1 cellular context compared by ENCODE assay signal in the genomic region with DNA sequence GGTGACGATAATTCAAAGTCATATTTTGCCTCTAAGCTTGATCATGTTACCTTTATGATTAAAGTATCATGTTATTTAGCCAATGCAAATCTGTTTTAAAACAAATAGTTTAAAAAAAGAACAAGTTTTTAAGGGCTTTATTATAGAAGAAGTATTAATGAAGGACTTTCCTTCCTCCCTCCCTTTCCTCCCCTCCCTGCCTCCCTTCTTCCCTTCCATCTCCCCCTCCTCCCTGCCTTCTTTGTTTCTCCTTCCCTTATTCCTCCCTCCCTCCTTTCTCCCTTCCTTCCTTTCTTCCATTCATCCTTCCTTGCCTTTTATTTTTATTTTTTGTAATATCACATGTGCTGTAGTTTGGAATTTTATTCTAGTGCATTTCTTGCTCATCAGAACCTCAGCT.
TF ChIP-seq lines count a peak whose summit lies in the region.

No MANE protein-coding gene starts in this region.

TF ChIP-seq in K562, 482 proteins besides CTCF, POLR2A, EP300 and RAD21:
- TF ChIP-seq, protein P1, sequence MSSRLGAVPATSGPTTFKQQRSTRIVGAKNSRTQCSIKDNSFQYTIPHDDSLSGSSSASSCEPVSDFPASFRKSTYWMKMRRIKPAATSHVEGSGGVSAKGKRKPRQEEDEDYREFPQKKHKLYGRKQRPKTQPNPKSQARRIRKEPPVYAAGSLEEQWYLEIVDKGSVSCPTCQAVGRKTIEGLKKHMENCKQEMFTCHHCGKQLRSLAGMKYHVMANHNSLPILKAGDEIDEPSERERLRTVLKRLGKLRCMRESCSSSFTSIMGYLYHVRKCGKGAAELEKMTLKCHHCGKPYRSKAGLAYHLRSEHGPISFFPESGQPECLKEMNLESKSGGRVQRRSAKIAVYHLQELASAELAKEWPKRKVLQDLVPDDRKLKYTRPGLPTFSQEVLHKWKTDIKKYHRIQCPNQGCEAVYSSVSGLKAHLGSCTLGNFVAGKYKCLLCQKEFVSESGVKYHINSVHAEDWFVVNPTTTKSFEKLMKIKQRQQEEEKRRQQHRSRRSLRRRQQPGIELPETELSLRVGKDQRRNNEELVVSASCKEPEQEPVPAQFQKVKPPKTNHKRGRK (tag; IDR thresholded peaks at IDR 0.05) = 0 out of 2 replicates have a peak, but pooled peaks have one; percentile 15
- peak; percentile 37 for TF ChIP-seq HNRNPK (IDR thresholded peaks at IDR 0.05; ENCODE audit: low read depth, low read length, poor library complexity, severe bottlenecking)
- TF ChIP-seq DDX20 (tag; IDR thresholded peaks at IDR 0.05; ENCODE audit: low read depth) = no peak
- TF ChIP-seq ETV5 (CRISPR knock-in tag; IDR thresholded peaks at IDR 0.05; ENCODE audit: low read depth) = no peak
- TF ChIP-seq PCBP2 (IDR thresholded peaks at IDR 0.05; ENCODE audit: low read depth, low read length, poor library complexity, severe bottlenecking) = peak; percentile 75
